In the genomic region with DNA sequence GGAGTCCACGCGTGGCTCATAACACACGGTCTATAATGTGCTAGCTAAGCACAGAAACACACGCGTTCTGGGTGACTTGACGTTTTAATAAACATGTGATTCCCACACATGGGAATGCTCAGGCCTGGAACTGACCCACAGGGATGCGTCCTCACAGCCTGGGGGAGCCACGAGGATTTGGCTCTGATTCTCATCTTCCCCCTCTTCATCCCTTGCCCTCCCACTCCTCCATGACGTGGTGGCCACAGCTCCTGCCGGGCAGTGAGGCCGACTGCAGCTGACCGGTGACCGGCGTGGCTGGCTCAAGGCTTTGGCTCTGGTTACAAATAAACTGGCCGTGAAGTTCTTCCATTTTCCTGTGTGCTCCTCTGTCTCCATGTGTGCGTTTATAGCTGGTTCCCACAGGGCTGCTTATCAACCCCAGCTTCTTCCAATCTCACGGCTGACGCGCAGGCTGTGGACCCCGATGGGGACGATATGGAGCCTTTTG, we compare ENCODE assay signal across 14 cellular contexts. TPM values are rescaled to one million over a fixed set of nuclear protein-coding genes. Genes with fewer than 3 reads are reported as not detected.
DNase-seq lines count a peak whose midpoint lies in the region; ATAC-seq lines count a peak whose summit lies in the region.
"Had no signal": no experiment of that assay in that cellular context is flagged by ENCODE, and none has a peak within 500 bp of the region (broad histone marks: within the 10 kb centered on the region; RNA-seq: fewer than 3 reads in every experiment).

No MANE protein-coding gene starts in this region.

- H3K9ac ChIP-seq in duodenal mucosa (ENCODE audit: low read depth in 1 of 2, low read length in 2 of 2): peak overlapping the region in 1 of 2 donors; percentile 14
- no peak overlapping the region for H3K9ac ChIP-seq in mesendoderm (ENCODE audit: low read length)

- intact Hi-C loops in Right ventricle myocardium inferior (cut with DNase I) (no loop called here), cardiac septum (cut with DNase I) (no loop called here)

- peak overlapping the region; percentile 1 for H2BK15ac ChIP-seq in mesendoderm (replicated peaks; ENCODE audit: low read depth)

- peak overlapping the region; percentile 5 for H2BK5ac ChIP-seq in mesendoderm (ENCODE audit: low read length)

- H3K27me3 ChIP-seq in duodenal mucosa (ENCODE audit: control insufficient read depth in 1 of 2, insufficient read depth in 2 of 2, low read length in 2 of 2) (no peaks in the 10 kb centered on the region), mesendoderm (ENCODE audit: insufficient read depth, low read length, poor library complexity) (no peaks in the 10 kb centered on the region)

- peak overlapping the region; percentile 1 for H2BK120ac ChIP-seq in mesendoderm (ENCODE audit: low read depth, low read length)

- no peak overlapping the region for H3K4me2 ChIP-seq in mesendoderm (ENCODE audit: low read length)

- H3K9me3 ChIP-seq in duodenal mucosa (ENCODE audit: control insufficient read depth in 1 of 2, low read length in 2 of 2): no peaks in the 10 kb centered on the region

- peak; percentile 45 for ATAC-seq in Right ventricle myocardium inferior
- no peak for ATAC-seq in HG03025 (IDR thresholded peaks at IDR 0.05; ENCODE audit: low FRiP score, unreplicated experiment)
- ATAC-seq: activated CD8-positive, alpha-beta memory T cell treated with anti-CD3 and anti-CD28 coated beads, Interleukin-2, amount 10 ng/mL, durations not matched to agents 7 days and 5 days had no signal

- H3K4me3 ChIP-seq in duodenal mucosa (ENCODE audit: low read depth in 1 of 2, low read length in 2 of 2) (no peak overlapping the region), mesendoderm (ENCODE audit: low read length) (no peak overlapping the region)

- no peak overlapping the region for H4K8ac ChIP-seq in mesendoderm (ENCODE audit: low read depth, low read length)

- H3K36me3 ChIP-seq in duodenal mucosa (ENCODE audit: control insufficient read depth in 1 of 2, insufficient read depth in 2 of 2, low read length in 2 of 2): no peaks in the 10 kb centered on the region
- no peaks in the 10 kb centered on the region for H3K36me3 ChIP-seq in mesendoderm (ENCODE audit: control insufficient read depth, insufficient read depth, low read length)

- H3K27ac ChIP-seq in duodenal mucosa (ENCODE audit: low read depth, low read length) (peak overlapping the region; percentile 6), mesendoderm (ENCODE audit: low read depth, low read length) (peak overlapping the region; percentile 18)

- H3K23ac ChIP-seq in mesendoderm (ENCODE audit: low read length): no peak overlapping the region

- H2AK5ac ChIP-seq in mesendoderm (ENCODE audit: low read length): peak overlapping the region; percentile 5

- no peak overlapping the region for H4K5ac ChIP-seq in mesendoderm (ENCODE audit: low read length)

- no peaks in the 10 kb centered on the region for H3K79me1 ChIP-seq in mesendoderm (ENCODE audit: low read length)

- peaks cover 27 to 29% of the 10 kb centered on the region in 2 donors for H3K4me1 ChIP-seq in duodenal mucosa (ENCODE audit: control insufficient read depth in 1 of 2, insufficient read depth in 2 of 2, low read length in 2 of 2)
- peaks cover 17% of the 10 kb centered on the region for H3K4me1 ChIP-seq in mesendoderm (ENCODE audit: control insufficient read depth, low read depth, low read length)

- H3K4ac ChIP-seq in mesendoderm (ENCODE audit: low read depth, low read length): peak overlapping the region; percentile 64

- H3K79me2 ChIP-seq in mesendoderm (ENCODE audit: control insufficient read depth, insufficient read depth, low read length): no peaks in the 10 kb centered on the region

- H3K56ac ChIP-seq in mesendoderm (ENCODE audit: low read length): peak overlapping the region; percentile 61

- no CpG with 5 or more reads among the region's 21 CpGs for WGBS in mesendoderm (ENCODE audit: extremely low coverage, insufficient coverage, low lambda C conversion rate)

- DNase-seq in Right ventricle myocardium inferior (ENCODE audit: missing footprints): no peak
- DNase-seq in cardiac septum (ENCODE audit: low spot score): no peak
- no peak for DNase-seq in mesendoderm
- DNase-seq in NCI-H1694 treated with DMSO at 0.1 percent for 48 hours (lab: John Stamatoyannopoulos, UW): no peak
- no peak for DNase-seq in putamen (ENCODE audit: low spot score)
- no peak for DNase-seq in GM03348 (ENCODE audit: low spot score)
- DNase-seq: activated CD8-positive, alpha-beta memory T cell treated with anti-CD3 and anti-CD28 coated beads, Interleukin-2, amount 10 ng/mL, durations not matched to agents 7 days and 5 days; activated naive CD8-positive, alpha-beta T cell treated with anti-CD3 and anti-CD28 coated beads for 36 hours; DND-41; effector CD4-positive, alpha-beta T cell; NCI-H2029; stimulated activated CD4-positive, alpha-beta T cell treated with anti-CD3 and anti-CD28 coated beads, Interleukin-1b, Interleukin-23, amount 100 ng/mL, for 48 hours had no signal

- H3K18ac ChIP-seq in mesendoderm (ENCODE audit: low read length): peak overlapping the region; percentile 72

RNA-seq across cellular contexts. Expression of gene KLF6, which starts 40.9 kb away (rescaled TPM):
- total RNA-seq in Right ventricle myocardium inferior (68.4 TPM), cardiac septum (83.1 TPM)
- 36.1 TPM for polyA plus RNA-seq in mesendoderm (2013, experiment 1 of 2)
- polyA plus RNA-seq in mesendoderm (2013, experiment 2 of 2): 35.3 TPM
